Comparison of ENCODE assay signal across 15 cellular contexts in the genomic region with DNA sequence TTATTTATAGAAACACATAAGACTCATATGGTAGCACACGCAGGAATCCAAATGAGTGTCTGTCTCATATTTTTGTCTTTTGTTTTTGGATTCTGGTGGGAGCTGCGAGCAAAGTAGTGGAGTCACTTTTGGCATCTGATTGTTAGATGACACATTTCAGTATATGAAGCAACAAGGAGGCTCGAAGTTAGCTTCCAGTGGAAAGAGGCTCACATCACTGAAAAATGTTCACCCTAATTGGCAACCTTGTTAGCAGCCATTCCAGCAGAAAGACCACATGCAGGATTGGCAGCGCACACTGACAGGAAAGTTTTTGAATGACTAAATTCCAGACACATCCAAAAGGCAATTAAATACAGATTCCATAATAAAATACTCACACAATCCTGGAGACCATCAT.
DNase-seq lines count a peak whose midpoint lies in the region; ATAC-seq lines count a peak whose summit lies in the region.
"Had no signal": no experiment of that assay in that cellular context is flagged by ENCODE, and none has a peak within 500 bp of the region (broad histone marks: within the 10 kb centered on the region; RNA-seq: fewer than 3 reads in every experiment).

No MANE protein-coding gene starts in this region.

- H3K27ac Mint-ChIP-seq in activated T-helper 17 cell treated with anti-CD3 and anti-CD28 coated beads, Interleukin-2, amount 50 U/mL, for 72 hours, result no peak overlapping the region
- H3K27ac Mint-ChIP-seq: CD4-positive, CD25-positive, alpha-beta regulatory T cell; HFFc6 had no signal

- no peak for ATAC-seq in GM18909 (IDR thresholded peaks at IDR 0.05; ENCODE audit: poor library complexity, unreplicated experiment)
- ATAC-seq in activated T-helper 17 cell treated with anti-CD3 and anti-CD28 coated beads, Interleukin-2, amount 50 U/mL, for 72 hours (replicated peaks), result no peak
- ATAC-seq: A549 had no signal

- no peak overlapping the region for H3K4me3 Mint-ChIP-seq in activated T-helper 17 cell treated with anti-CD3 and anti-CD28 coated beads, Interleukin-2, amount 50 U/mL, for 72 hours
- H3K4me3 Mint-ChIP-seq: CD4-positive, CD25-positive, alpha-beta regulatory T cell; HFFc6 had no signal

- DNase-seq in EH (ENCODE audit: low read depth) (peak; percentile 11), LHCN-M2 (ENCODE audit: low read depth) (peak; percentile 10), myocyte (ENCODE audit: low read depth) (peak; percentile 45), DMS153 treated with DMSO at 0.1 percent for 48 hours (lab: John Stamatoyannopoulos, UW; ENCODE audit: unreplicated experiment) (no peak), inferior parietal cortex (ENCODE audit: extremely low spot score) (no peak)
- DNase-seq: Calu3; CD4-positive, CD25-positive, alpha-beta regulatory T cell; DMS 273 treated with DMSO at 0.1 percent for 48 hours; DMS79; EL; HCEC 1CT; HFFc6 had no signal

- H3K9me3 Mint-ChIP-seq in activated T-helper 17 cell treated with anti-CD3 and anti-CD28 coated beads, Interleukin-2, amount 50 U/mL, for 72 hours, result no peaks in the 10 kb centered on the region

- H3K4me1 Mint-ChIP-seq in activated T-helper 17 cell treated with anti-CD3 and anti-CD28 coated beads, Interleukin-2, amount 50 U/mL, for 72 hours, result no peaks in the 10 kb centered on the region
- H3K4me1 Mint-ChIP-seq: CD4-positive, CD25-positive, alpha-beta regulatory T cell had no signal

- H3K36me3 Mint-ChIP-seq in activated T-helper 17 cell treated with anti-CD3 and anti-CD28 coated beads, Interleukin-2, amount 50 U/mL, for 72 hours (ENCODE audit: low read depth), result no peaks in the 10 kb centered on the region
- H3K36me3 Mint-ChIP-seq: CD4-positive, CD25-positive, alpha-beta regulatory T cell had no signal

- H3K27me3 Mint-ChIP-seq in activated T-helper 17 cell treated with anti-CD3 and anti-CD28 coated beads, Interleukin-2, amount 50 U/mL, for 72 hours, result peaks cover 4% of the 10 kb centered on the region
- H3K27me3 Mint-ChIP-seq: CD4-positive, CD25-positive, alpha-beta regulatory T cell had no signal

Comparison
In these comparisons a context has a peak if more than half of its experiments do, and no peak if none do; other contexts are left out.
1. DNase-seq: peak in EH (single experiment), LHCN-M2 (single experiment) and myocyte (single experiment); none in DMS153 treated with DMSO at 0.1 percent for 48 hours (single experiment) and inferior parietal cortex (single experiment).